Comparison of ENCODE assay signal across 8 cellular contexts in the genomic region with DNA sequence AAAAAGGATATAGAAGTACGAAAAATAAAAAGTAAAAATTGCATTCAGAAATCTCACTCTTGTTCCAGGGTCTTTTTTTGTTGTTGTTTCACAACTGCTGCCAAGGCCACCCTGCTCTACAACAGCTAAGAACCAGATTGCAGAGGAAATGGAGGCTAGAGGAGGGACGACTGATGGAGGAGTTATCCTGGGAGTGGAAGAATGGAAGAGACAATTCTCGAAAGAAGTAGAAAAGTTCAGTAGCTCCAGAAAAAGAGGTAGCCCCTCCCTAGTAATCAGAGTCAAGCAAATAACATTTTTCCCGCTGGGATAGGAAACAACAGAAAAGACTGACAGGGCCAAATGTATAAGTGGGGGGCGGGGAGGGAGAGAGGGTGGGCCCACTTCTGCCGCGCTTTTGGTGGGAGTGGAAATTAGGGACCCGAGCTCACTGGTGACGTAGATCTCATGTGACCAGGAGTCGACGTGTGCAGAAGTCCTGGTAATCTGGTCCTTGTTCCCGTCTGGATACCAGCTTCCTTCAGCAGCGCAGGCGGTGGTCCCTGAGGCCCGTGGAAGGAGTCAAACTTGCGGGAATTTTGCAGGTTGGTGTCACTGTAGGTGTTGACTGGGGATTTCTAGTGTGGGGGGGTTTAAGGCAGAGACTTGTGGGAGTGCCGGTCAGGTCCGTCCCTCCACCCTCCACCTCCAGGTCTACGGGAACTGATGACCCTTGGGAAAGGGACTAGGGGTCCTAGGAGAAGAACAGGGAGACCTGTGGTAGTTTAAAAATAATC. TPM values are rescaled to one million over a fixed set of nuclear protein-coding genes. Genes with fewer than 3 reads are reported as not detected.
DNase-seq lines count a peak whose midpoint lies in the region; ATAC-seq and TF ChIP-seq lines count a peak whose summit lies in the region.

TSS of gene TCEAL9 (plus strand) at position 484 of the 776 bp plus-strand sequence. CDS start 1,179 bp downstream, outside the sequence.

- TF ChIP-seq CTCF in activated B cell treated with CpG ODN at 0.5 μM for 24 hours (IDR thresholded peaks at IDR 0.05), result no peak
- no peak for TF ChIP-seq CTCF in fibroblast of mammary gland (conservative IDR thresholded peaks at IDR 0.05; ENCODE audit: control insufficient read depth, insufficient read depth, low read depth, low read length)
- no peak for TF ChIP-seq CTCF in transverse colon (IDR thresholded peaks at IDR 0.05)

- H3K27ac ChIP-seq in mucosa of rectum (ENCODE audit: low read depth in 2 of 2, low read length in 2 of 2), result peak within 1 kb of the TSS; percentile 83 to 88
- H3K27ac ChIP-seq in transverse colon, result peak within 1 kb of the TSS; percentile 87 to 92 (median 88)

- H3K9ac ChIP-seq in mucosa of rectum (ENCODE audit: low read depth in 1 of 2, low read length in 2 of 2), result peak within 1 kb of the TSS; percentile 90 to 92

- H3K4me3 Mint-ChIP-seq in activated B cell treated with CpG ODN at 0.5 μM for 24 hours, result peak within 1 kb of the TSS; percentile 85

- H3K27me3 ChIP-seq in mucosa of rectum (ENCODE audit: control insufficient read depth in 2 of 2, insufficient read depth in 2 of 2, low read length in 2 of 2) (peaks cover 0 to 3% of the 10 kb centered on the region in 2 donors), transverse colon (no peaks in the 10 kb centered on the region)

- no peak for ATAC-seq in activated B cell treated with CpG ODN at 0.5 μM for 24 hours (ENCODE audit: low read depth)

- intact Hi-C loops in activated B cell treated with CpG ODN at 0.5 μM for 24 hours (cut with micrococcal nuclease), result no loop called here
- intact Hi-C loops in transverse colon (cut with DNase I; ENCODE audit: low total_unique reads), result no loop called here

- peaks cover 2% of the 10 kb centered on the region for H3K27me3 Mint-ChIP-seq in activated B cell treated with CpG ODN at 0.5 μM for 24 hours

- no peaks in the 10 kb centered on the region for H3K36me3 ChIP-seq in mucosa of rectum (ENCODE audit: control insufficient read depth in 2 of 2, insufficient read depth in 2 of 2, low read length in 2 of 2)
- H3K36me3 ChIP-seq in transverse colon, result no peaks in the 10 kb centered on the region

- no peak within 1 kb of the TSS for H3K27ac Mint-ChIP-seq in activated B cell treated with CpG ODN at 0.5 μM for 24 hours

- H3K36me3 Mint-ChIP-seq in activated B cell treated with CpG ODN at 0.5 μM for 24 hours (ENCODE audit: low read depth), result no peaks in the 10 kb centered on the region

- in situ Hi-C loops in transverse colon (cut with MboI; ENCODE audit: low pct_ligation_motif_present in 1 of 4, low pct_unique_long_range_greater_than_20kb in 1 of 4, low sequenced_read_pairs in 3 of 4), result no loop called here

- H3K4me1 ChIP-seq in mucosa of rectum (ENCODE audit: control insufficient read depth in 2 of 2, insufficient read depth in 2 of 2, low read length in 2 of 2) (peaks cover 0 to 3% of the 10 kb centered on the region in 2 donors), transverse colon (no peaks in the 10 kb centered on the region)

- no peak for TF ChIP-seq EP300 in transverse colon (IDR thresholded peaks at IDR 0.05; ENCODE audit: low read depth)

- peak; percentile 80 for TF ChIP-seq POLR2A in transverse colon (IDR thresholded peaks at IDR 0.05)

- CTCF ChIA-PET in activated B cell treated with CpG ODN at 0.5 μM for 24 hours (lab: Charles Lee), result no interaction called here

- no peaks in the 10 kb centered on the region for H3K9me3 Mint-ChIP-seq in activated B cell treated with CpG ODN at 0.5 μM for 24 hours

- H3K9me3 ChIP-seq in mucosa of rectum (ENCODE audit: control insufficient read depth in 2 of 2, low read length in 2 of 2), result no peaks in the 10 kb centered on the region
- no peaks in the 10 kb centered on the region for H3K9me3 ChIP-seq in transverse colon

- H3K4me3 ChIP-seq in fibroblast of mammary gland (ENCODE audit: control insufficient read depth, low read depth, low read length), result peak within 1 kb of the TSS; percentile 80
- H3K4me3 ChIP-seq in mucosa of rectum (ENCODE audit: low read length in 2 of 2), result peak within 1 kb of the TSS; percentile 81 to 86
- H3K4me3 ChIP-seq in transverse colon, result peak within 1 kb of the TSS; percentile 43 to 74 (median 64)

- POLR2A ChIA-PET in activated B cell treated with CpG ODN at 0.5 μM for 24 hours (lab: Charles Lee), result no interaction called here

- peaks cover 5% of the 10 kb centered on the region for H3K4me1 Mint-ChIP-seq in activated B cell treated with CpG ODN at 0.5 μM for 24 hours

- 20 to 33% methylated on average over 1 to 19 of the region's 19 CpGs for WGBS in transverse colon (ENCODE audit: low coverage in 1 of 2), 2 donors

- peak; percentile 28 to 77 (median 63) for DNase-seq in NCI-H1417 (lab: John Stamatoyannopoulos, UW)
- DNase-seq in NCI-H1417 treated with DMSO at 0.1 percent for 48 hours (lab: John Stamatoyannopoulos, UW), result no peak
- peak; percentile 74 for DNase-seq in NCI-H1105 treated with DMSO at 0.1 percent for 48 hours (lab: John Stamatoyannopoulos, UW)
- DNase-seq in activated B cell treated with CpG ODN at 0.5 μM for 24 hours, result no peak
- peak; percentile 85 for DNase-seq in fibroblast of mammary gland (ENCODE audit: low read depth)
- peak; percentile 63 for DNase-seq in transverse colon
- DNase-seq in 8988T, result no peak

RNA-seq across cellular contexts. Expression of gene TCEAL9, which starts in this region (rescaled TPM):
- total RNA-seq in activated B cell treated with CpG ODN at 0.5 μM for 24 hours (0.35 and 0.88 TPM in 2 replicates), transverse colon (10 to 100 TPM; 18.3 to 64.1 (median 26.5) TPM)

Comparison
In these comparisons a context has a peak if more than half of its experiments do, and no peak if none do; other contexts are left out.
1. RNA of gene TCEAL9 (total RNA-seq): 18.3 to 64.1 TPM in transverse colon; 0.35 to 0.88 TPM in activated B cell treated with CpG ODN at 0.5 μM for 24 hours; every median in the first group is over 10 times any median in the second.
2. DNase-seq: peak in NCI-H1417 (3 of 3), NCI-H1105 treated with DMSO at 0.1 percent for 48 hours (single experiment), fibroblast of mammary gland (single experiment) and transverse colon (single experiment); none in NCI-H1417 treated with DMSO at 0.1 percent for 48 hours (single experiment), activated B cell treated with CpG ODN at 0.5 μM for 24 hours (single experiment) and 8988T (single experiment).
3. Peak in every context shown above with its lines, with median percentiles within 50 percentile points of each other: H3K4me3 ChIP-seq.